ENCODE assay signal across 2 cellular contexts in genomic region chrX:63784902-63785692, GRCh38.
A peak's percentile ranks its signal among the peaks of the same experiment; 100 is the strongest.
TF ChIP-seq lines count a peak whose summit lies in the region.

Gene ARHGEF9 (minus strand): TSS chrX:63785214. CDS start chrX:63785145, 69 bp downstream.

TF ChIP-seq in IMR-90, 13 proteins besides CTCF, POLR2A, EP300 and RAD21:
- peak; percentile 97 for TF ChIP-seq MAFK (IDR thresholded peaks at IDR 0.05; ENCODE audit: low read depth, low read length)
- TF ChIP-seq MAZ (IDR thresholded peaks at IDR 0.05; ENCODE audit: borderline replicate concordance, low read depth, low read length) = no peak

TF ChIP-seq in GM12878, 131 proteins besides CTCF, POLR2A, EP300 and RAD21:
- TF ChIP-seq POLR2AphosphoS5 (IDR thresholded peaks at IDR 0.05; ENCODE audit: low read length) (no peak), BACH1 (IDR thresholded peaks at IDR 0.05; ENCODE audit: borderline replicate concordance) (no peak), YBX1 (IDR thresholded peaks at IDR 0.05) (no peak), NR2C2 (IDR thresholded peaks at IDR 0.05; ENCODE audit: borderline replicate concordance, control insufficient read depth, insufficient read length, low read depth) (no peak), SIN3A (IDR thresholded peaks at IDR 0.05; ENCODE audit: low read depth, low read length) (no peak), MEF2A (IDR thresholded peaks at IDR 0.05; ENCODE audit: insufficient read depth, low read depth, low read length) (no peak)
